ENCODE assay signal across 15 cellular contexts in the genomic region with DNA sequence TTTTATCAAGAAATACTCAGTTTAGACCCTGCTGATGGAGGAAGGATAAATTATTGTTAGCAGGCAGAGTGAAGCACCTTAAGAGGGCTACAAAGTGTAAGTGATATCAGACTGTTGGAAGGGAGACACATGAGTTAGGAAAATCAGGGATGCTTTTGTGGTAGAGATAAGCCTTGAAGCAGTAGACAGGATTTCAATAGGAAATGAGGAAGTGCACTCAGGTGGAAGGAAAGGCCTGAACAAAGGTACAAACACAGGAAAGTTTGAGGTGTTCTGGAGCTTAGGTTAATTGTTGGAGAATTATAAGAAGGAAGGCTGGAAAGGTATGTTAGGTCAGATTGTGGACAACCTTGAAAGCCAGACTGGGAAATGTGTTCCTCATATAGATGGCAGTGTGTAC. TPM values are rescaled to one million over a fixed set of nuclear protein-coding genes. Genes with fewer than 3 reads are reported as not detected.
"Had no signal": no experiment of that assay in that cellular context is flagged by ENCODE, and none has a peak within 500 bp of the region (broad histone marks: within the 10 kb centered on the region; RNA-seq: fewer than 3 reads in every experiment).

No MANE protein-coding gene starts in this region.

- H3K9me3 ChIP-seq: tibial nerve, vagina had no signal

- H3K79me2 ChIP-seq: parathyroid adenoma had no signal

- H3K27me3 Mint-ChIP-seq: activated CD4-positive, alpha-beta T cell treated with anti-CD3 and anti-CD28 coated beads, Interleukin-2, amount 10 ng/mL, durations not matched to agents 7 days and 5 days; activated naive CD8-positive, alpha-beta T cell had no signal

- H3K4me2 ChIP-seq: hepatocyte had no signal

- H2AFZ ChIP-seq: hepatocyte, parathyroid adenoma had no signal

- H3K4me3 ChIP-seq: hepatocyte, skin epidermis, tibial nerve, vagina had no signal

- H3K4me3 Mint-ChIP-seq: activated CD4-positive, alpha-beta T cell treated with anti-CD3 and anti-CD28 coated beads, Interleukin-2, amount 10 ng/mL, durations not matched to agents 7 days and 5 days; activated naive CD8-positive, alpha-beta T cell; neural crest cell had no signal

- H3K27me3 ChIP-seq: hepatocyte, tibial nerve, vagina had no signal

- H3K27ac ChIP-seq: hepatocyte, parathyroid adenoma, tibial nerve, vagina had no signal

- H3K27ac Mint-ChIP-seq: activated CD4-positive, alpha-beta T cell treated with anti-CD3 and anti-CD28 coated beads, Interleukin-2, amount 10 ng/mL, durations not matched to agents 7 days and 5 days; activated naive CD8-positive, alpha-beta T cell had no signal

- H3K4me1 ChIP-seq: parathyroid adenoma, vagina had no signal

- FAIRE-seq: TTC549 had no signal

- DNase-seq: activated CD4-positive, alpha-beta T cell treated with anti-CD3 and anti-CD28 coated beads, Interleukin-2, amount 10 ng/mL, durations not matched to agents 7 days and 5 days; activated CD4-positive, CD25-positive, alpha-beta regulatory T cell; activated effector memory CD4-positive, alpha-beta T cell treated with Interleukin-2 at 50 U/mL for 16 hours; activated T-cell treated with anti-CD3 and anti-CD28 coated beads for 4 hours; kidney glomerular epithelial cell had no signal

- H3K9ac ChIP-seq: parathyroid adenoma had no signal

RNA-seq across cellular contexts. Expression of gene RIPPLY2, which starts 13.9 kb away (rescaled TPM):
- total RNA-seq: activated CD4-positive, alpha-beta T cell treated with anti-CD3 and anti-CD28 coated beads, Interleukin-2, amount 10 ng/mL, durations not matched to agents 7 days and 5 days; activated CD8-positive, alpha-beta memory T cell treated with anti-CD3 and anti-CD28 coated beads for 36 hours; hepatocyte; liver; vagina had no signal
- polyA plus RNA-seq: hepatocyte, liver had no signal
